In the genomic region with DNA sequence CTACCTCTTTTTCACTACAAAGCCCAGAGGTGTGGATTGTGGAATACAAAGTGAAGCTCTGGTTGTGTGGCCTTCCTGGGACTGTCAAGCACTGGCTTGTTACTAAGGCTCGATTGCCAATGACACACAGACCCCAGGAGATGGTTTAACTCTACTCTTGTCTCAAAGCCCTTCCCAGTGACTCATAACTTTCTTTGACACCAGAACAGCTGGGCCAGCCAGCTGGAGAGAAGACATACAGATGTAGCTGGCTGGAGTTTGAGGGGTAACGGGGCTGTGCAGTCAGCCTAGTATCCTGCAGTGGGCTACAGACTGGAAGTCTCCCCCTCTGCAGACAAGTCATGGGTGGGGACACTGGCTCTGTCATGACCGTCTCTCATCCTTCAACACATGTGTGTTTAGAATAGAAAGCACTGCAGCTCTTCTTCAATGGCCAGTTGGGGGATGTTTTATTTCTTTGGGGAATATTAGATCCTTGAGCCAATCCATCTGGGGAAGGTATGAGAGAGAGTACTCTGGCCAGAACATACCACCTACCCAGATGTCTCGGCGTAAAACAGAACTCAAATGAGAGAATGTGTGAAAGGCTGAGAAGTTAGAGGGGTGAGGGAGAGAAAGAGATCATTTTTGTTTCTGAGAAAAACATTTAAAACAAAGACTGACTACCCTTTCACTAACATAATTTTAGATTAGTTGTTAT, we compare ENCODE assay signal across 15 cellular contexts. TPM values are rescaled to one million over a fixed set of nuclear protein-coding genes. Genes with fewer than 3 reads are reported as not detected.
DNase-seq lines count a peak whose midpoint lies in the region; ATAC-seq, FAIRE-seq and TF ChIP-seq lines count a peak whose summit lies in the region.
"Had no signal": no experiment of that assay in that cellular context is flagged by ENCODE, and none has a peak within 500 bp of the region (broad histone marks: within the 10 kb centered on the region; RNA-seq: fewer than 3 reads in every experiment).

No MANE protein-coding gene starts in this region.

- intact Hi-C loops in sciatic nerve (cut with DNase I) = no loop called here
- intact Hi-C loops in upper lobe of right lung (cut with DNase I) = no loop called here
- intact Hi-C loops in pancreas (cut with DNase I) = no loop called here

- FAIRE-seq in bronchial epithelial cell (lab: Jason Lieb, UNC) (no peak), pancreas (lab: Jason Lieb, UNC) (no peak)
- FAIRE-seq: frontal cortex had no signal

- no peaks in the 10 kb centered on the region for H3K36me3 ChIP-seq in bronchial epithelial cell (ENCODE audit: control insufficient read depth, insufficient read depth, low read length)
- no peaks in the 10 kb centered on the region for H3K36me3 ChIP-seq in upper lobe of right lung
- no peaks in the 10 kb centered on the region for H3K36me3 ChIP-seq in pancreas
- H3K36me3 ChIP-seq: tibial nerve, WERI-Rb-1 had no signal

- ATAC-seq in GM18909 (IDR thresholded peaks at IDR 0.05; ENCODE audit: poor library complexity, unreplicated experiment) (peak; percentile 61), HG02798 (IDR thresholded peaks at IDR 0.05; ENCODE audit: poor library complexity, unreplicated experiment) (peak; percentile 71), sciatic nerve (peak; percentile 28), upper lobe of right lung (no peak), pancreas (no peak)

- peak; percentile 40 for DNase-seq in bronchial epithelial cell (ENCODE audit: low read depth)
- DNase-seq in sciatic nerve (ENCODE audit: low spot score) = no peak
- no peak for DNase-seq in upper lobe of right lung
- DNase-seq in caudate nucleus (lab: John Stamatoyannopoulos, UW) = no peak
- DNase-seq in NCI-H1436 (lab: John Stamatoyannopoulos, UW) = no peak
- no peak for DNase-seq in pancreas
- DNase-seq: activated T-cell treated with anti-CD3 and anti-CD28 coated beads, Interleukin-2, amount 50 U/mL, for 48 hours; KG1; retina; WERI-Rb-1 had no signal

- TF ChIP-seq CTCF in bronchial epithelial cell (IDR thresholded peaks at IDR 0.05; ENCODE audit: insufficient read depth, low read length, severe bottlenecking) = no peak
- TF ChIP-seq CTCF in upper lobe of right lung (IDR thresholded peaks at IDR 0.05) = no peak
- TF ChIP-seq CTCF in pancreas (IDR thresholded peaks at IDR 0.05) = no peak

- WGBS in pancreas, 2 donors = 87% methylated on average over 5 of the region's 5 CpGs

- no peaks in the 10 kb centered on the region for H3K27me3 ChIP-seq in bronchial epithelial cell (ENCODE audit: control insufficient read depth, insufficient read depth, low read length)
- no peaks in the 10 kb centered on the region for H3K27me3 ChIP-seq in upper lobe of right lung
- H3K27me3 ChIP-seq in pancreas = no peaks in the 10 kb centered on the region
- H3K27me3 ChIP-seq: tibial nerve had no signal

- H3K9me3 ChIP-seq in upper lobe of right lung (no peaks in the 10 kb centered on the region), pancreas (no peaks in the 10 kb centered on the region)
- H3K9me3 ChIP-seq: tibial nerve had no signal

- H3K4me1 ChIP-seq in upper lobe of right lung (peaks cover 1% of the 10 kb centered on the region), pancreas (peaks cover 7 to 14% (median 13%) of the 10 kb centered on the region in 3 donors)

- H3K27ac ChIP-seq in upper lobe of right lung (no peak overlapping the region), caudate nucleus (ENCODE audit: low read depth, low read length) (no peak overlapping the region), pancreas (no peak overlapping the region)
- H3K27ac ChIP-seq: RWPE1, tibial nerve, WERI-Rb-1 had no signal

- H3K4me3 ChIP-seq in bronchial epithelial cell (ENCODE audit: low read depth, low read length) (no peak overlapping the region), upper lobe of right lung (no peak overlapping the region), pancreas (no peak overlapping the region)
- H3K4me3 ChIP-seq: tibial nerve had no signal

RNA-seq across cellular contexts. Expression of a gene that starts 53.3 kb away (rescaled TPM):
- total RNA-seq in bronchial epithelial cell (0.53 and 0.64 TPM in 2 replicates), sciatic nerve (35.4 TPM), upper lobe of right lung (33.3 TPM), pancreas (10 to 100 TPM in 5 of 6 donors, 1 to 10 TPM in 1; 9.2 to 24.5 (median 15.8) TPM)
- 10 to 100 TPM in 1 of 2 donors, 1 to 10 TPM in 1; 8.9 to 12.2 TPM for polyA plus RNA-seq in pancreas

Comparison
In these comparisons a context has a peak if more than half of its experiments do, and no peak if none do; other contexts are left out.
1. ATAC-seq: peak in GM18909 (single experiment), HG02798 (single experiment) and sciatic nerve (single experiment); none in upper lobe of right lung (single experiment) and pancreas (0 of 4).